Comparison of ENCODE assay signal across 17 cellular contexts in genomic region chr6:117956386-117956785, GRCh38. TPM values are rescaled to one million over a fixed set of nuclear protein-coding genes. Genes with fewer than 3 reads are reported as not detected.
DNase-seq lines count a peak whose midpoint lies in the region; ATAC-seq and TF ChIP-seq lines count a peak whose summit lies in the region.
"Had no signal": no experiment of that assay in that cellular context is flagged by ENCODE, and none has a peak within 500 bp of the region (broad histone marks: within the 10 kb centered on the region; RNA-seq: fewer than 3 reads in every experiment).

No MANE protein-coding gene starts in this region.

- no peak overlapping the region for H4K8ac ChIP-seq in neuronal stem cell (ENCODE audit: low read depth, low read length)

- no peak overlapping the region for H2BK5ac ChIP-seq in neuronal stem cell (ENCODE audit: low read length)

- WGBS in endodermal cell (ENCODE audit: insufficient coverage in 1 of 2, insufficient read length in 1 of 2), 2 experiments: 83 to 88% methylated on average over 5 of the region's 5 CpGs
- WGBS in neuronal stem cell (ENCODE audit: extremely low coverage in 2 of 2, insufficient read length in 2 of 2, insufficient replicate concordance in 1 of 2), 2 donors: no CpG with 5 or more reads among the region's 5 CpGs
- 44% methylated on average over 3 of the region's 5 CpGs for WGBS in right lobe of liver (ENCODE audit: insufficient coverage, low coverage, low lambda C conversion rate, missing lambda C conversion rate)

- no peak overlapping the region for H3K9ac ChIP-seq in endodermal cell (ENCODE audit: extremely low read depth, low read length, poor library complexity, severe bottlenecking)
- H3K9ac ChIP-seq in neuronal stem cell (ENCODE audit: low read depth, low read length, poor library complexity): no peak overlapping the region

- H3K79me1 ChIP-seq in neuronal stem cell (ENCODE audit: low read depth, low read length): no peaks in the 10 kb centered on the region

- peak overlapping the region; percentile 20 for H2AFZ ChIP-seq in neuronal stem cell (ENCODE audit: low read length)

- no peak overlapping the region for H3K27ac Mint-ChIP-seq in endodermal cell
- no peak overlapping the region for H3K27ac Mint-ChIP-seq in activated T-helper 2 cell treated with anti-CD3 and anti-CD28 coated beads, Interferon-gamma antibody, Interleukin-2, Interleukin-4, amounts not matched to agents 10 μg/mL and 5 μg/mL and 100 μg/mL, durations not matched to agents 14 hours and 24 hours and 36 hours
- no peak overlapping the region for H3K27ac Mint-ChIP-seq in activated CD4-positive, alpha-beta memory T cell treated with anti-CD3 and anti-CD28 coated beads, Interleukin-2, amount 10 ng/mL, durations not matched to agents 7 days and 5 days
- H3K27ac Mint-ChIP-seq: activated CD8-positive, alpha-beta memory T cell treated with anti-CD3 and anti-CD28 coated beads, Interleukin-2, amount 10 ng/mL, durations not matched to agents 7 days and 5 days had no signal

- H3K27me3 Mint-ChIP-seq in endodermal cell (ENCODE audit: insufficient read depth): no peaks in the 10 kb centered on the region
- H3K27me3 Mint-ChIP-seq in activated T-helper 2 cell treated with anti-CD3 and anti-CD28 coated beads, Interferon-gamma antibody, Interleukin-2, Interleukin-4, amounts not matched to agents 10 μg/mL and 5 μg/mL and 100 μg/mL, durations not matched to agents 14 hours and 24 hours and 36 hours (ENCODE audit: low read depth): peaks cover 2% of the 10 kb centered on the region
- peaks cover 2% of the 10 kb centered on the region for H3K27me3 Mint-ChIP-seq in activated CD4-positive, alpha-beta memory T cell treated with anti-CD3 and anti-CD28 coated beads, Interleukin-2, amount 10 ng/mL, durations not matched to agents 7 days and 5 days
- H3K27me3 Mint-ChIP-seq: activated CD8-positive, alpha-beta memory T cell treated with anti-CD3 and anti-CD28 coated beads, Interleukin-2, amount 10 ng/mL, durations not matched to agents 7 days and 5 days; IgD-negative memory B cell had no signal

- ATAC-seq in right lobe of liver: no peak
- ATAC-seq: activated CD8-positive, alpha-beta memory T cell treated with anti-CD3 and anti-CD28 coated beads, Interleukin-2, amount 10 ng/mL, durations not matched to agents 7 days and 5 days; left colon had no signal

- H2AK5ac ChIP-seq in neuronal stem cell (ENCODE audit: low read depth, low read length): no peak overlapping the region

- DNase-seq in G401 (ENCODE audit: low spot score) (peak; percentile 15), RKO (ENCODE audit: low spot score) (peak; percentile 21), endodermal cell (no peak), neuronal stem cell (ENCODE audit: low spot score) (peak; percentile 75), NCI-H2081 treated with DMSO at 0.1 percent for 48 hours (lab: John Stamatoyannopoulos, UW) (no peak), right lobe of liver (no peak)
- DNase-seq in activated T-helper 2 cell treated with anti-CD3 and anti-CD28 coated beads, Interferon-gamma antibody, Interleukin-2, Interleukin-4, amounts not matched to agents 10 μg/mL and 5 μg/mL and 100 μg/mL, durations not matched to agents 14 hours and 24 hours and 36 hours (ENCODE audit: low spot score): no peak
- DNase-seq in activated CD4-positive, alpha-beta memory T cell treated with anti-CD3 and anti-CD28 coated beads, Interleukin-2, amount 10 ng/mL, durations not matched to agents 7 days and 5 days: no peak
- DNase-seq: activated CD4-positive, CD25-positive, alpha-beta regulatory T cell treated with anti-CD3 and anti-CD28 coated beads, Interleukin-2, amount 50 U/mL, for 72 hours; activated CD8-positive, alpha-beta memory T cell treated with anti-CD3 and anti-CD28 coated beads, Interleukin-2, amount 10 ng/mL, durations not matched to agents 7 days and 5 days; left colon; NCI-H2081; T-helper 9 cell had no signal

- H3K9me3 Mint-ChIP-seq in endodermal cell: no peaks in the 10 kb centered on the region
- no peaks in the 10 kb centered on the region for H3K9me3 Mint-ChIP-seq in activated T-helper 2 cell treated with anti-CD3 and anti-CD28 coated beads, Interferon-gamma antibody, Interleukin-2, Interleukin-4, amounts not matched to agents 10 μg/mL and 5 μg/mL and 100 μg/mL, durations not matched to agents 14 hours and 24 hours and 36 hours
- H3K9me3 Mint-ChIP-seq in activated CD4-positive, alpha-beta memory T cell treated with anti-CD3 and anti-CD28 coated beads, Interleukin-2, amount 10 ng/mL, durations not matched to agents 7 days and 5 days: no peaks in the 10 kb centered on the region
- H3K9me3 Mint-ChIP-seq: IgD-negative memory B cell had no signal

- POLR2A ChIA-PET in activated CD4-positive, alpha-beta memory T cell treated with anti-CD3 and anti-CD28 coated beads, Interleukin-2, amount 10 ng/mL, durations not matched to agents 7 days and 5 days (lab: Charles Lee): no interaction called here

- no peak overlapping the region for H3K14ac ChIP-seq in neuronal stem cell (ENCODE audit: low read length)

- no peak overlapping the region for H3K4ac ChIP-seq in neuronal stem cell (ENCODE audit: low read length)

- in situ Hi-C loops in G401 (cut with HindIII; ENCODE audit: low sequenced_read_pairs): no loop called here

- H3K4me1 ChIP-seq in endodermal cell (ENCODE audit: control insufficient read depth, insufficient read depth, low read length): no peaks in the 10 kb centered on the region
- peaks cover 15 to 47% of the 10 kb centered on the region in 2 donors for H3K4me1 ChIP-seq in neuronal stem cell (ENCODE audit: control insufficient read depth in 2 of 2, insufficient read depth in 1 of 2, low read depth in 1 of 2, low read length in 2 of 2)
- no peaks in the 10 kb centered on the region for H3K4me1 ChIP-seq in right lobe of liver
- H3K4me1 ChIP-seq: SJSA1 had no signal

- TF ChIP-seq CTCF in endodermal cell (conservative IDR thresholded peaks at IDR 0.05): no peak
- no peak for TF ChIP-seq CTCF in right lobe of liver (IDR thresholded peaks at IDR 0.05)

- H3K27me3 ChIP-seq in endodermal cell (ENCODE audit: control insufficient read depth, insufficient read depth, low read length, poor library complexity, severe bottlenecking): no peaks in the 10 kb centered on the region
- H3K27me3 ChIP-seq in neuronal stem cell (ENCODE audit: control insufficient read depth in 3 of 3, insufficient read depth in 3 of 3, low read depth in 1 of 3, low read length in 3 of 3): no peaks in the 10 kb centered on the region
- H3K27me3 ChIP-seq in right lobe of liver: no peaks in the 10 kb centered on the region
- H3K27me3 ChIP-seq: neutrophil, SJSA1 had no signal

- no peak overlapping the region for H3K4me3 Mint-ChIP-seq in endodermal cell
- no peak overlapping the region for H3K4me3 Mint-ChIP-seq in activated T-helper 2 cell treated with anti-CD3 and anti-CD28 coated beads, Interferon-gamma antibody, Interleukin-2, Interleukin-4, amounts not matched to agents 10 μg/mL and 5 μg/mL and 100 μg/mL, durations not matched to agents 14 hours and 24 hours and 36 hours (ENCODE audit: low read depth)
- no peak overlapping the region for H3K4me3 Mint-ChIP-seq in activated CD4-positive, alpha-beta memory T cell treated with anti-CD3 and anti-CD28 coated beads, Interleukin-2, amount 10 ng/mL, durations not matched to agents 7 days and 5 days
- H3K4me3 Mint-ChIP-seq: activated CD8-positive, alpha-beta memory T cell treated with anti-CD3 and anti-CD28 coated beads, Interleukin-2, amount 10 ng/mL, durations not matched to agents 7 days and 5 days; IgD-negative memory B cell had no signal

- H2BK15ac ChIP-seq in neuronal stem cell (ENCODE audit: low read length): no peak overlapping the region

- intact Hi-C loops in activated T-helper 2 cell treated with anti-CD3 and anti-CD28 coated beads, Interferon-gamma antibody, Interleukin-2, Interleukin-4, amounts not matched to agents 10 μg/mL and 5 μg/mL and 100 μg/mL, durations not matched to agents 14 hours and 24 hours and 36 hours (cut with micrococcal nuclease): no loop called here
- intact Hi-C loops in right lobe of liver (cut with DNase I): no loop called here

- H3K9me3 ChIP-seq in endodermal cell (ENCODE audit: control insufficient read depth, low read length) (no peaks in the 10 kb centered on the region), neuronal stem cell (replicated peaks in 1 of 2; ENCODE audit: control insufficient read depth in 2 of 2, insufficient read depth in 1 of 2, low read depth in 1 of 2, low read length in 2 of 2) (no peaks in the 10 kb centered on the region), right lobe of liver (no peaks in the 10 kb centered on the region)
- H3K9me3 ChIP-seq: neutrophil, SJSA1 had no signal

- no peak for TF ChIP-seq POLR2A in right lobe of liver (IDR thresholded peaks at IDR 0.05)

- H3K36me3 Mint-ChIP-seq in endodermal cell (ENCODE audit: low read depth): no peaks in the 10 kb centered on the region
- H3K36me3 Mint-ChIP-seq in activated T-helper 2 cell treated with anti-CD3 and anti-CD28 coated beads, Interferon-gamma antibody, Interleukin-2, Interleukin-4, amounts not matched to agents 10 μg/mL and 5 μg/mL and 100 μg/mL, durations not matched to agents 14 hours and 24 hours and 36 hours (ENCODE audit: low read depth): no peaks in the 10 kb centered on the region
- H3K36me3 Mint-ChIP-seq in activated CD4-positive, alpha-beta memory T cell treated with anti-CD3 and anti-CD28 coated beads, Interleukin-2, amount 10 ng/mL, durations not matched to agents 7 days and 5 days (ENCODE audit: low read depth): no peaks in the 10 kb centered on the region
- H3K36me3 Mint-ChIP-seq: activated CD8-positive, alpha-beta memory T cell treated with anti-CD3 and anti-CD28 coated beads, Interleukin-2, amount 10 ng/mL, durations not matched to agents 7 days and 5 days; IgD-negative memory B cell had no signal

- CTCF ChIA-PET in activated CD4-positive, alpha-beta memory T cell treated with anti-CD3 and anti-CD28 coated beads, Interleukin-2, amount 10 ng/mL, durations not matched to agents 7 days and 5 days (lab: Charles Lee): no interaction called here

- H3K27ac ChIP-seq in endodermal cell (ENCODE audit: low read depth, low read length) (peak overlapping the region; percentile 94), neuronal stem cell (replicated peaks; ENCODE audit: low read length) (peak overlapping the region; percentile 54), right lobe of liver (no peak overlapping the region)
- H3K27ac ChIP-seq: neutrophil, SJSA1 had no signal

- H3K23ac ChIP-seq in neuronal stem cell (ENCODE audit: low read depth, low read length, poor library complexity): no peak overlapping the region

- H3K36me3 ChIP-seq in endodermal cell (ENCODE audit: control insufficient read depth, insufficient read depth, low read length): no peaks in the 10 kb centered on the region
- no peaks in the 10 kb centered on the region for H3K36me3 ChIP-seq in neuronal stem cell (replicated peaks in 1 of 2; ENCODE audit: control insufficient read depth in 2 of 2, insufficient read depth in 2 of 2, low read length in 2 of 2)
- H3K36me3 ChIP-seq in right lobe of liver: no peaks in the 10 kb centered on the region
- H3K36me3 ChIP-seq: neutrophil, SJSA1 had no signal

- H3K4me3 ChIP-seq in endodermal cell (ENCODE audit: low read length): no peak overlapping the region
- no peak overlapping the region for H3K4me3 ChIP-seq in neuronal stem cell (ENCODE audit: low read length in 2 of 2)
- no peak overlapping the region for H3K4me3 ChIP-seq in right lobe of liver
- H3K4me3 ChIP-seq: SJSA1 had no signal

- H3K4me1 Mint-ChIP-seq in endodermal cell: peaks cover 4% of the 10 kb centered on the region
- H3K4me1 Mint-ChIP-seq in activated T-helper 2 cell treated with anti-CD3 and anti-CD28 coated beads, Interferon-gamma antibody, Interleukin-2, Interleukin-4, amounts not matched to agents 10 μg/mL and 5 μg/mL and 100 μg/mL, durations not matched to agents 14 hours and 24 hours and 36 hours (ENCODE audit: low read depth): no peaks in the 10 kb centered on the region
- no peaks in the 10 kb centered on the region for H3K4me1 Mint-ChIP-seq in activated CD4-positive, alpha-beta memory T cell treated with anti-CD3 and anti-CD28 coated beads, Interleukin-2, amount 10 ng/mL, durations not matched to agents 7 days and 5 days
- H3K4me1 Mint-ChIP-seq: activated CD8-positive, alpha-beta memory T cell treated with anti-CD3 and anti-CD28 coated beads, Interleukin-2, amount 10 ng/mL, durations not matched to agents 7 days and 5 days had no signal

- no peak overlapping the region for H3K4me2 ChIP-seq in neuronal stem cell (ENCODE audit: insufficient read depth, low read length, poor library complexity, severe bottlenecking)

- H3K18ac ChIP-seq in neuronal stem cell (ENCODE audit: low read length): no peak overlapping the region

- H4K91ac ChIP-seq in neuronal stem cell (ENCODE audit: low read depth, low read length, poor library complexity): no peak overlapping the region

- H2BK12ac ChIP-seq in neuronal stem cell (ENCODE audit: low read length): no peak overlapping the region

- no peak overlapping the region for H2BK120ac ChIP-seq in neuronal stem cell (ENCODE audit: low read depth, low read length)

RNA-seq across cellular contexts. Expression of gene SLC35F1, which starts 49.3 kb away (rescaled TPM):
- not detected in 2 replicates for total RNA-seq in G401 (2014; rRNA removed; shearing (Covaris generic))
- total RNA-seq in endodermal cell (10 to 100 TPM in 1 of 2 donors, 1 to 10 TPM in 1; 6.7 to 12.8 TPM), right lobe of liver (under 1 TPM in 1 of 6 experiments, not detected in 5; 0.12 TPM)
- 38.1 TPM for polyA plus RNA-seq in endodermal cell (2013, experiment 1 of 2)
- 39.8 TPM for polyA plus RNA-seq in endodermal cell (2013, experiment 2 of 2)
- 13.4 TPM for polyA plus RNA-seq in neuronal stem cell (2013, experiment 1 of 2)
- polyA plus RNA-seq in neuronal stem cell (2013, experiment 2 of 2): 14.2 TPM
- total RNA-seq in activated T-helper 2 cell treated with anti-CD3 and anti-CD28 coated beads, Interferon-gamma antibody, Interleukin-2, Interleukin-4, amounts not matched to agents 10 μg/mL and 5 μg/mL and 100 μg/mL, durations not matched to agents 14 hours and 24 hours and 36 hours: 0.09 TPM in 1 of 2 replicates, not detected in the other
- total RNA-seq in activated CD4-positive, alpha-beta memory T cell treated with anti-CD3 and anti-CD28 coated beads, Interleukin-2, amount 10 ng/mL, durations not matched to agents 7 days and 5 days: under 1 TPM in 1 of 2 experiments, not detected in 1; 0.05 TPM
- total RNA-seq: activated CD8-positive, alpha-beta memory T cell treated with anti-CD3 and anti-CD28 coated beads, Interleukin-2, amount 10 ng/mL, durations not matched to agents 7 days and 5 days; chondrocyte had no signal
- polyA plus RNA-seq: IgD-negative memory B cell had no signal

Comparison
In these comparisons a context has a peak if more than half of its experiments do, and no peak if none do; other contexts are left out.
1. DNase-seq: peak in G401 (single experiment), RKO (single experiment) and neuronal stem cell (single experiment); none in endodermal cell (single experiment), NCI-H2081 treated with DMSO at 0.1 percent for 48 hours (single experiment), activated T-helper 2 cell treated with anti-CD3 and anti-CD28 coated beads, Interferon-gamma antibody, Interleukin-2, Interleukin-4, amounts not matched to agents 10 μg/mL and 5 μg/mL and 100 μg/mL, durations not matched to agents 14 hours and 24 hours and 36 hours (single experiment), activated CD4-positive, alpha-beta memory T cell treated with anti-CD3 and anti-CD28 coated beads, Interleukin-2, amount 10 ng/mL, durations not matched to agents 7 days and 5 days (single experiment) and right lobe of liver (0 of 3).
2. H3K27ac ChIP-seq: peak in endodermal cell (single experiment) and neuronal stem cell (single experiment); none in right lobe of liver (0 of 3).